In the genomic region with DNA sequence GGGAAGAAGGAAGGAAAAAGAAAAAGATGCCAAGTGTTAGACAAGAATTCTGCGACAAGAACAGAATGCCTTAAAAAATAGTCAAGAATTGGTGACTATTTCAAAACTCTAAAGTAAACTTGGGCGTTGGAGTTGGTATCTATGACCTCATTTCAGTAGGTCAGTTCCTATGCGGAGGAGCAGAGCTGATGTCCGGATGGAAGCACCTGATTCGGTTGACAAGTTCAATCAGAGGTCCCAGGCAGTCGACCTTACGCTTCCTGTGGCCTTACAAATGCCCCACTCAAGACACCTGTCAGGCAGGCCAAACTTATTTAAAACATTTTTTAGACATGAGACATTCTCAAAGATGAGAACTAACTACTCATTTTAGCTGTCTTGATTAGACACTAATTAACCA, we compare ENCODE assay signal across 6 cellular contexts.
"Had no signal": no experiment of that assay in that cellular context is flagged by ENCODE, and none has a peak within 500 bp of the region (broad histone marks: within the 10 kb centered on the region; RNA-seq: fewer than 3 reads in every experiment).

No MANE protein-coding gene starts in this region.

- H3K27me3 Mint-ChIP-seq: IgD-negative memory B cell had no signal

- H3K36me3 Mint-ChIP-seq: IgD-negative memory B cell had no signal

- H3K9me3 Mint-ChIP-seq: IgD-negative memory B cell had no signal

- ATAC-seq: HepG2 had no signal

- DNase-seq: IMR-90, KBM-7 had no signal

- FAIRE-seq: HepG2, HTR-8/SVneo had no signal

- H3K27ac ChIP-seq: HL-60 had no signal

- H3K27ac Mint-ChIP-seq: IgD-negative memory B cell had no signal

- H3K4me1 Mint-ChIP-seq: IgD-negative memory B cell had no signal

- H3K4me3 Mint-ChIP-seq: IgD-negative memory B cell had no signal
